Comparison of ENCODE assay signal across 1 cellular context in the genomic region with DNA sequence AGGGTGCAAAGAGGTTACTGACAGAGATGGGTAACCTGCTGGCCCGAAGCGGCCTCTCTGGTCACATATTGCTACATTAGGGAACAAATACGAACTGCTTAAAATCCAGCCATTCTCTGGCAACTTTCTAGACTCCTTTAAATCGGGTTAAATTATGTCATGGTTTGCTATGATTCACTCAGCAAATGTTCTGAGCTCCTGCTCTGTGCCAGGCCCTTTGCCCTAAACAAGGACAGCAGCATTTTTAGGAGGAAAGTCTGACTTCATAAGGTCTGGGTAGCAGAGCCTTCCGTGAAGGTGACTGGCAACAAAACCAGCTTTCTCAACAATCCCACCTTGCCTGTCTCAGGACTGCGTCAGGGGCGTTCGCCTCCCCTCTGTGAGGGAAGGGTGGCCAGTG.
TF ChIP-seq lines count a peak whose summit lies in the region.

No MANE protein-coding gene starts in this region.

TF ChIP-seq in SK-N-SH, 30 proteins besides CTCF, POLR2A, EP300 and RAD21 (continued from another document):
- TF ChIP-seq, protein P1, sequence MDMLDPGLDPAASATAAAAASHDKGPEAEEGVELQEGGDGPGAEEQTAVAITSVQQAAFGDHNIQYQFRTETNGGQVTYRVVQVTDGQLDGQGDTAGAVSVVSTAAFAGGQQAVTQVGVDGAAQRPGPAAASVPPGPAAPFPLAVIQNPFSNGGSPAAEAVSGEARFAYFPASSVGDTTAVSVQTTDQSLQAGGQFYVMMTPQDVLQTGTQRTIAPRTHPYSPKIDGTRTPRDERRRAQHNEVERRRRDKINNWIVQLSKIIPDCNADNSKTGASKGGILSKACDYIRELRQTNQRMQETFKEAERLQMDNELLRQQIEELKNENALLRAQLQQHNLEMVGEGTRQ (IDR thresholded peaks at IDR 0.05; ENCODE audit: borderline replicate concordance, low read depth, low read length), result no peak
- TF ChIP-seq SIN3A (IDR thresholded peaks at IDR 0.05; ENCODE audit: borderline replicate concordance, low read depth, low read length), result no peak
- TF ChIP-seq MEF2A (IDR thresholded peaks at IDR 0.05; ENCODE audit: borderline replicate concordance, low read depth), result peak; percentile 29; the same call in 1 of the 2 replicates
- TF ChIP-seq TAF1 (IDR thresholded peaks at IDR 0.05; ENCODE audit: borderline replicate concordance, low read depth, low read length), result no peak
- TF ChIP-seq RXRA (IDR thresholded peaks at IDR 0.05; ENCODE audit: borderline replicate concordance, low read depth), result no peak
- no peak for TF ChIP-seq FOXJ3 (CRISPR knock-in tag; IDR thresholded peaks at IDR 0.05)
- no peak for TF ChIP-seq CHD2 (IDR thresholded peaks at IDR 0.05; ENCODE audit: low read length, partially characterized antibody)
- TF ChIP-seq SMC3 (IDR thresholded peaks at IDR 0.05; ENCODE audit: low read depth, low read length), result no peak
- TF ChIP-seq JUND (IDR thresholded peaks at IDR 0.05), result no peak
- TF ChIP-seq FOXM1 (IDR thresholded peaks at IDR 0.05; ENCODE audit: low read depth), result no peak
- TF ChIP-seq RFX5 (IDR thresholded peaks at IDR 0.05; ENCODE audit: low read length), result no peak
- TF ChIP-seq, protein P2, sequence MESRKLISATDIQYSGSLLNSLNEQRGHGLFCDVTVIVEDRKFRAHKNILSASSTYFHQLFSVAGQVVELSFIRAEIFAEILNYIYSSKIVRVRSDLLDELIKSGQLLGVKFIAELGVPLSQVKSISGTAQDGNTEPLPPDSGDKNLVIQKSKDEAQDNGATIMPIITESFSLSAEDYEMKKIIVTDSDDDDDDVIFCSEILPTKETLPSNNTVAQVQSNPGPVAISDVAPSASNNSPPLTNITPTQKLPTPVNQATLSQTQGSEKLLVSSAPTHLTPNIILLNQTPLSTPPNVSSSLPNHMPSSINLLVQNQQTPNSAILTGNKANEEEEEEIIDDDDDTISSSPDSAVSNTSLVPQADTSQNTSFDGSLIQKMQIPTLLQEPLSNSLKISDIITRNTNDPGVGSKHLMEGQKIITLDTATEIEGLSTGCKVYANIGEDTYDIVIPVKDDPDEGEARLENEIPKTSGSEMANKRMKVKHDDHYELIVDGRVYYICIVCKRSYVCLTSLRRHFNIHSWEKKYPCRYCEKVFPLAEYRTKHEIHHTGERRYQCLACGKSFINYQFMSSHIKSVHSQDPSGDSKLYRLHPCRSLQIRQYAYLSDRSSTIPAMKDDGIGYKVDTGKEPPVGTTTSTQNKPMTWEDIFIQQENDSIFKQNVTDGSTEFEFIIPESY (IDR thresholded peaks at IDR 0.05; ENCODE audit: borderline replicate concordance, low read depth), result no peak
- TF ChIP-seq, protein P3, sequence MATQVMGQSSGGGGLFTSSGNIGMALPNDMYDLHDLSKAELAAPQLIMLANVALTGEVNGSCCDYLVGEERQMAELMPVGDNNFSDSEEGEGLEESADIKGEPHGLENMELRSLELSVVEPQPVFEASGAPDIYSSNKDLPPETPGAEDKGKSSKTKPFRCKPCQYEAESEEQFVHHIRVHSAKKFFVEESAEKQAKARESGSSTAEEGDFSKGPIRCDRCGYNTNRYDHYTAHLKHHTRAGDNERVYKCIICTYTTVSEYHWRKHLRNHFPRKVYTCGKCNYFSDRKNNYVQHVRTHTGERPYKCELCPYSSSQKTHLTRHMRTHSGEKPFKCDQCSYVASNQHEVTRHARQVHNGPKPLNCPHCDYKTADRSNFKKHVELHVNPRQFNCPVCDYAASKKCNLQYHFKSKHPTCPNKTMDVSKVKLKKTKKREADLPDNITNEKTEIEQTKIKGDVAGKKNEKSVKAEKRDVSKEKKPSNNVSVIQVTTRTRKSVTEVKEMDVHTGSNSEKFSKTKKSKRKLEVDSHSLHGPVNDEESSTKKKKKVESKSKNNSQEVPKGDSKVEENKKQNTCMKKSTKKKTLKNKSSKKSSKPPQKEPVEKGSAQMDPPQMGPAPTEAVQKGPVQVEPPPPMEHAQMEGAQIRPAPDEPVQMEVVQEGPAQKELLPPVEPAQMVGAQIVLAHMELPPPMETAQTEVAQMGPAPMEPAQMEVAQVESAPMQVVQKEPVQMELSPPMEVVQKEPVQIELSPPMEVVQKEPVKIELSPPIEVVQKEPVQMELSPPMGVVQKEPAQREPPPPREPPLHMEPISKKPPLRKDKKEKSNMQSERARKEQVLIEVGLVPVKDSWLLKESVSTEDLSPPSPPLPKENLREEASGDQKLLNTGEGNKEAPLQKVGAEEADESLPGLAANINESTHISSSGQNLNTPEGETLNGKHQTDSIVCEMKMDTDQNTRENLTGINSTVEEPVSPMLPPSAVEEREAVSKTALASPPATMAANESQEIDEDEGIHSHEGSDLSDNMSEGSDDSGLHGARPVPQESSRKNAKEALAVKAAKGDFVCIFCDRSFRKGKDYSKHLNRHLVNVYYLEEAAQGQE (IDR thresholded peaks at IDR 0.05; ENCODE audit: low read depth, low read length), result no peak
